ENCODE assay signal across 14 cellular contexts in genomic region chr4:22264261-22264660, GRCh38.
DNase-seq lines count a peak whose midpoint lies in the region; ATAC-seq and FAIRE-seq lines count a peak whose summit lies in the region.
"Had no signal": no experiment of that assay in that cellular context is flagged by ENCODE, and none has a peak within 500 bp of the region (broad histone marks: within the 10 kb centered on the region; RNA-seq: fewer than 3 reads in every experiment).

No MANE protein-coding gene starts in this region.

- ATAC-seq in activated CD4-positive, alpha-beta T cell treated with anti-CD3 and anti-CD28 coated beads for 36 hours = no peak
- ATAC-seq: HCT116 had no signal

- H3K36me3 Mint-ChIP-seq in activated CD4-positive, alpha-beta T cell treated with anti-CD3 and anti-CD28 coated beads for 36 hours (ENCODE audit: low read depth) = no peaks in the 10 kb centered on the region

- peak; percentile 59 for DNase-seq in G401 (ENCODE audit: low spot score)
- DNase-seq in NCI-H2081 (lab: John Stamatoyannopoulos, UW) = peak; percentile 72 to 96
- DNase-seq in NCI-H345 treated with DMSO at 0.1 percent for 48 hours (lab: John Stamatoyannopoulos, UW; ENCODE audit: unreplicated experiment) = peak; percentile 82
- no peak for DNase-seq in COLO829 (ENCODE audit: low spot score)
- no peak for DNase-seq in RCC 7860 (ENCODE audit: low spot score)
- DNase-seq in NCI-H510A (lab: John Stamatoyannopoulos, UW) = no peak
- DNase-seq in activated CD4-positive, alpha-beta T cell treated with anti-CD3 and anti-CD28 coated beads for 36 hours = no peak
- DNase-seq: CD4-positive, alpha-beta T cell; GM23248 had no signal

- FAIRE-seq in RCC 7860 (lab: Jason Lieb, UNC) = no peak
- FAIRE-seq: A204.1, GM18507, H54 had no signal

- in situ Hi-C loops in G401 (cut with HindIII; ENCODE audit: low sequenced_read_pairs) = no loop called here

- no peaks in the 10 kb centered on the region for H3K27me3 Mint-ChIP-seq in activated CD4-positive, alpha-beta T cell treated with anti-CD3 and anti-CD28 coated beads for 36 hours
- H3K27me3 Mint-ChIP-seq: B cell; CD4-positive, alpha-beta T cell had no signal

- no peak overlapping the region for H3K4me3 Mint-ChIP-seq in activated CD4-positive, alpha-beta T cell treated with anti-CD3 and anti-CD28 coated beads for 36 hours
- H3K4me3 Mint-ChIP-seq: B cell; CD4-positive, alpha-beta T cell had no signal

- H3K27ac Mint-ChIP-seq in activated CD4-positive, alpha-beta T cell treated with anti-CD3 and anti-CD28 coated beads for 36 hours = no peak overlapping the region
- H3K27ac Mint-ChIP-seq: B cell; CD4-positive, alpha-beta T cell had no signal

- CTCF ChIA-PET in activated CD4-positive, alpha-beta T cell treated with anti-CD3 and anti-CD28 coated beads for 36 hours (lab: Charles Lee) = no interaction called here

- POLR2A ChIA-PET in activated CD4-positive, alpha-beta T cell treated with anti-CD3 and anti-CD28 coated beads for 36 hours (lab: Charles Lee) = no interaction called here

- H3K9me3 Mint-ChIP-seq in activated CD4-positive, alpha-beta T cell treated with anti-CD3 and anti-CD28 coated beads for 36 hours (ENCODE audit: low read depth) = peaks cover 6% of the 10 kb centered on the region

- H3K4me1 Mint-ChIP-seq in activated CD4-positive, alpha-beta T cell treated with anti-CD3 and anti-CD28 coated beads for 36 hours = no peaks in the 10 kb centered on the region
- H3K4me1 Mint-ChIP-seq: B cell had no signal

- intact Hi-C loops in activated CD4-positive, alpha-beta T cell treated with anti-CD3 and anti-CD28 coated beads for 36 hours (cut with DNase I, micrococcal nuclease) = no loop called here

Comparison
In these comparisons a context has a peak if more than half of its experiments do, and no peak if none do; other contexts are left out.
1. DNase-seq: peak in G401 (single experiment), NCI-H2081 (2 of 2) and NCI-H345 treated with DMSO at 0.1 percent for 48 hours (single experiment); none in COLO829 (single experiment), RCC 7860 (single experiment), NCI-H510A (single experiment) and activated CD4-positive, alpha-beta T cell treated with anti-CD3 and anti-CD28 coated beads for 36 hours (single experiment).